In genomic region chrX:119266364-119266995, GRCh38 we compare ENCODE assay signal across 8 cellular contexts. TPM values are rescaled to one million over a fixed set of nuclear protein-coding genes. Genes with fewer than 3 reads are reported as not detected.
DNase-seq lines count a peak whose midpoint lies in the region; ATAC-seq and TF ChIP-seq lines count a peak whose summit lies in the region.

No MANE protein-coding gene starts in this region.

- H3K9me3 ChIP-seq in uterus = no peaks in the 10 kb centered on the region

- TF ChIP-seq POLR2A in uterus (IDR thresholded peaks at IDR 0.05) = no peak

- peak; percentile 19 for DNase-seq in stimulated activated CD4-positive, alpha-beta T cell treated with anti-CD3 and anti-CD28 coated beads, Interleukin-15, amount 100 ng/mL, for 24 hours
- DNase-seq in stimulated activated CD4-positive, alpha-beta T cell treated with anti-CD3 and anti-CD28 coated beads, Interleukin-4, amount 100 ng/mL, for 4 hours = no peak
- DNase-seq in LHCN-M2 (ENCODE audit: low read depth) = peak; percentile 9
- peak; percentile 11 for DNase-seq in activated naive CD4-positive, alpha-beta T cell treated with anti-CD3 and anti-CD28 coated beads, Interleukin-2, amount 50 U/mL, for 16 hours
- peak; percentile 36 for DNase-seq in inferior parietal cortex (ENCODE audit: extremely low spot score)
- no peak for DNase-seq in uterus

- H3K36me3 ChIP-seq in uterus = no peaks in the 10 kb centered on the region

- H3K4me1 ChIP-seq in uterus = no peaks in the 10 kb centered on the region

- intact Hi-C loops in uterus (cut with DNase I; ENCODE audit: low total_unique reads) = no loop called here

- TF ChIP-seq CTCF in uterus (IDR thresholded peaks at IDR 0.05) = peak; percentile 34 to 47 (median 41)

- ATAC-seq in HG02973 (IDR thresholded peaks at IDR 0.05; ENCODE audit: unreplicated experiment) (no peak), GM18519 (IDR thresholded peaks at IDR 0.05; ENCODE audit: low FRiP score, unreplicated experiment) (no peak)

- peaks cover 0 to 5% of the 10 kb centered on the region in 2 donors for H3K27me3 ChIP-seq in uterus

- H3K4me3 ChIP-seq in uterus = no peak overlapping the region

- no peak overlapping the region for H3K27ac ChIP-seq in uterus

RNA-seq across cellular contexts. Expression of gene PGRMC1, which starts 30.4 kb away (rescaled TPM):
- total RNA-seq in LHCN-M2 (2014; rRNA removed) (174 and 186 TPM in 2 replicates), uterus (100 to 1,000 TPM in 3 of 4 donors, 10 to 100 TPM in 1; 94.0 to 361 (median 121) TPM)
- 66.5 TPM for polyA plus RNA-seq in LHCN-M2 (2012)

Comparison
In these comparisons a context has a peak if more than half of its experiments do, and no peak if none do; other contexts are left out.
1. DNase-seq: peak in stimulated activated CD4-positive, alpha-beta T cell treated with anti-CD3 and anti-CD28 coated beads, Interleukin-15, amount 100 ng/mL, for 24 hours (single experiment), LHCN-M2 (single experiment), activated naive CD4-positive, alpha-beta T cell treated with anti-CD3 and anti-CD28 coated beads, Interleukin-2, amount 50 U/mL, for 16 hours (single experiment) and inferior parietal cortex (single experiment); none in stimulated activated CD4-positive, alpha-beta T cell treated with anti-CD3 and anti-CD28 coated beads, Interleukin-4, amount 100 ng/mL, for 4 hours (0 of 2) and uterus (0 of 2).